ENCODE assay signal across 28 cellular contexts in genomic region chr10:90740265-90740664, GRCh38.
"Had no signal": no experiment of that assay in that cellular context is flagged by ENCODE, and none has a peak within 500 bp of the region (broad histone marks: within the 10 kb centered on the region; RNA-seq: fewer than 3 reads in every experiment).

No MANE protein-coding gene starts in this region.

- H3K36me3 ChIP-seq: ascending aorta, cardiac muscle cell had no signal

- H3K27ac ChIP-seq: ascending aorta, cardiac muscle cell, VCaP had no signal

- DNase-seq: activated B cell treated with CpG ODN at 0.5 μM for 24 hours; activated CD4-positive, alpha-beta memory T cell treated with anti-CD3 and anti-CD28 coated beads for 36 hours; activated CD4-positive, alpha-beta T cell treated with anti-CD3 and anti-CD28 coated beads for 4 hours; activated CD4-positive, alpha-beta T cell treated with anti-CD3 and anti-CD28 coated beads, Interleukin-2, amount 10 ng/mL, durations not matched to agents 24 days and 14 days; activated CD4-positive, alpha-beta T cell treated with anti-CD3 and anti-CD28 coated beads, Interleukin-2, amount 50 U/mL, for 1 hour; activated CD4-positive, alpha-beta T cell treated with anti-CD3 and anti-CD28 coated beads, Interleukin-2, amount 50 U/mL, for 4 hours; activated CD4-positive, CD25-positive, alpha-beta regulatory T cell treated with anti-CD3 and anti-CD28 coated beads, Interleukin-2, amount 50 U/mL, for 72 hours; activated CD8-positive, alpha-beta memory T cell treated with anti-CD3 and anti-CD28 coated beads, Interleukin-2, amount 50 U/mL, for 4 hours; activated CD8-positive, alpha-beta T cell treated with anti-CD3 and anti-CD28 coated beads for 36 hours; activated effector memory CD4-positive, alpha-beta T cell treated with Interleukin-2 at 50 U/mL for 16 hours; activated gamma-delta T cell; activated naive CD4-positive, alpha-beta T cell treated with anti-CD3 and anti-CD28 coated beads, Interleukin-2, amount 10 ng/mL, durations not matched to agents 7 days and 5 days; activated naive CD4-positive, alpha-beta T cell treated with Interleukin-2 at 50 U/mL for 16 hours; activated naive CD8-positive, alpha-beta T cell treated with anti-CD3 and anti-CD28 coated beads, Interleukin-2, amount 10 ng/mL, durations not matched to agents 7 days and 5 days; activated naive CD8-positive, alpha-beta T cell treated with anti-CD3 and anti-CD28 coated beads, Interleukin-2, amount 50 U/mL, for 24 hours; activated T-cell treated with anti-CD3 and anti-CD28 coated beads for 4 hours; activated T-cell treated with anti-CD3 and anti-CD28 coated beads, Interleukin-2, amount 50 U/mL, for 1 hour; activated T-cell treated with anti-CD3 and anti-CD28 coated beads, Interleukin-2, amount 50 U/mL, for 48 hours; amygdala; anterior cingulate cortex; caudate nucleus; cerebellar nuclear complex; T-helper 1 cell; T-helper 2 cell; T-helper 9 cell had no signal

- H3K4me3 ChIP-seq: ascending aorta, cardiac muscle cell had no signal

- H3K27me3 ChIP-seq: ascending aorta, cardiac muscle cell had no signal

- H3K4me1 ChIP-seq: ascending aorta had no signal

- ATAC-seq: activated CD8-positive, alpha-beta T cell treated with anti-CD3 and anti-CD28 coated beads for 36 hours; activated naive CD8-positive, alpha-beta T cell treated with anti-CD3 and anti-CD28 coated beads, Interleukin-2, amount 50 U/mL, for 24 hours had no signal

- H3K9me3 ChIP-seq: ascending aorta had no signal
